In genomic region chr2:172702451-172702850, GRCh38 we compare ENCODE assay signal across 12 cellular contexts. TPM values are rescaled to one million over a fixed set of nuclear protein-coding genes. Genes with fewer than 3 reads are reported as not detected.
DNase-seq lines count a peak whose midpoint lies in the region; TF ChIP-seq lines count a peak whose summit lies in the region.
"Had no signal": no experiment of that assay in that cellular context is flagged by ENCODE, and none has a peak within 500 bp of the region (broad histone marks: within the 10 kb centered on the region; RNA-seq: fewer than 3 reads in every experiment).

No MANE protein-coding gene starts in this region.

- H3K4me1 Mint-ChIP-seq in brain, result no peaks in the 10 kb centered on the region
- H3K4me1 Mint-ChIP-seq: GM23338 had no signal

- H3K27ac Mint-ChIP-seq in brain, result peak overlapping the region in 3 of 5 experiments; percentile 22 to 81 (median 66)
- H3K27ac Mint-ChIP-seq: CD14-positive monocyte; CD8-positive, alpha-beta T cell; GM23338 had no signal

- peaks cover 9% of the 10 kb centered on the region for H3K27me3 Mint-ChIP-seq in brain

- TF ChIP-seq CTCF in brain (conservative IDR thresholded peaks at IDR 0.05), result no peak

- peaks cover 12% of the 10 kb centered on the region for H3K36me3 Mint-ChIP-seq in brain
- H3K36me3 Mint-ChIP-seq: CD14-positive monocyte; CD8-positive, alpha-beta T cell had no signal

- H3K9me3 Mint-ChIP-seq in brain, result peaks cover 4 to 16% (median 9%) of the 10 kb centered on the region in 5 experiments

- peak; percentile 27 for DNase-seq in NCI-H2171 treated with DMSO at 0.1 percent for 48 hours (lab: John Stamatoyannopoulos, UW)
- DNase-seq in NCI-H2171 (lab: John Stamatoyannopoulos, UW), result no peak
- DNase-seq in fibroblast of peridontal ligament (ENCODE audit: extremely low read depth), result peak; percentile 69
- DNase-seq in COLO829 (ENCODE audit: low spot score), result no peak
- DNase-seq in NCI-H510A (lab: John Stamatoyannopoulos, UW), result no peak
- DNase-seq in dedifferentiated amniotic fluid mesenchymal stem cell (ENCODE audit: extremely low spot score), result no peak
- DNase-seq: Caco-2; CD8-positive, alpha-beta T cell; H7 had no signal

- no peak overlapping the region for H3K4me3 Mint-ChIP-seq in brain
- H3K4me3 Mint-ChIP-seq: CD14-positive monocyte; CD8-positive, alpha-beta T cell; GM23338 had no signal

RNA-seq across cellular contexts. Expression of gene RAPGEF4, which starts 33.2 kb away (rescaled TPM):
- polyA plus RNA-seq in brain (ENCODE audit: insufficient read depth, low read depth, low replicate concordance), result 18.3 TPM
- polyA plus RNA-seq: CD14-positive monocyte had no signal

Comparison
In these comparisons a context has a peak if more than half of its experiments do, and no peak if none do; other contexts are left out.
1. DNase-seq: peak in NCI-H2171 treated with DMSO at 0.1 percent for 48 hours (single experiment) and fibroblast of peridontal ligament (single experiment); none in NCI-H2171 (single experiment), COLO829 (single experiment), NCI-H510A (single experiment) and dedifferentiated amniotic fluid mesenchymal stem cell (single experiment).